Comparison of ENCODE assay signal across 8 cellular contexts in genomic region chr6:136609878-136610706, GRCh38. TPM values are rescaled to one million over a fixed set of nuclear protein-coding genes. Genes with fewer than 3 reads are reported as not detected.
DNase-seq lines count a peak whose midpoint lies in the region; ATAC-seq, FAIRE-seq and TF ChIP-seq lines count a peak whose summit lies in the region.

No MANE protein-coding gene starts in this region.

- ATAC-seq in K562: peak; percentile 93
- ATAC-seq in upper lobe of right lung: peak; percentile 96
- no peak for ATAC-seq in HG03457 (IDR thresholded peaks at IDR 0.05; ENCODE audit: unreplicated experiment)
- ATAC-seq in GM19395 (IDR thresholded peaks at IDR 0.05; ENCODE audit: unreplicated experiment): no peak

- H3K4me3 ChIP-seq in K562: no peak overlapping the region
- no peak overlapping the region for H3K4me3 ChIP-seq in kidney epithelial cell (ENCODE audit: low read depth, low read length)
- no peak overlapping the region for H3K4me3 ChIP-seq in upper lobe of right lung

- POLR2A ChIA-PET in K562 (lab: Yijun Ruan, JAX): interaction anchor here (0.6 to 1.2 kb wide), 3 partner anchors 8 to 259 kb away, joined by 3 to 4 read pairs (median 3); no protein-coding TSS in a partner anchor

- peak; percentile 82 for TF ChIP-seq EP300 in K562 (IDR thresholded peaks at IDR 0.05; ENCODE audit: low read length)

- CTCF ChIA-PET in K562 (lab: Yijun Ruan, JAX; ENCODE audit: low intra/inter-chr PET ratio): interaction anchor here (0.6 to 1.4 kb wide), 3 partner anchors 179 to 1041 kb away, joined by 3 to 5 read pairs (median 5); partner anchors contain the start of gene MAP3K5

- no peaks in the 10 kb centered on the region for H4K20me1 ChIP-seq in K562 (replicated peaks; ENCODE audit: control insufficient read depth, insufficient read depth, low read length)

- H3K27ac ChIP-seq in K562 (ENCODE audit: extremely low read depth, low read depth, low read length): peak overlapping the region; percentile 65
- peak overlapping the region; percentile 61 for H3K27ac ChIP-seq in upper lobe of right lung

- no peaks in the 10 kb centered on the region for H3K9me3 ChIP-seq in K562 (replicated peaks; ENCODE audit: control insufficient read depth, insufficient read depth, low read depth, low read length)
- no peaks in the 10 kb centered on the region for H3K9me3 ChIP-seq in upper lobe of right lung

- intact Hi-C loops in K562 (cut with micrococcal nuclease): no loop called here
- intact Hi-C loops in upper lobe of right lung (cut with DNase I): no loop called here

- peak overlapping the region in 1 of 2 experiments; percentile 32; a peak in 2 of 4 replicates for H3K9ac ChIP-seq in K562 (ENCODE audit: insufficient read depth in 1 of 2, low read depth in 2 of 2, low read length in 2 of 2)

- no peak overlapping the region for H2AFZ ChIP-seq in K562 (ENCODE audit: low read depth, low read length)

- whole genome bisulfite sequencing in K562 (ENCODE audit: insufficient coverage, low coverage, missing lambda C conversion rate): 19% methylated on average over 3 of the region's 4 CpGs

- no TSS peak for BruUV-seq in K562 (replicated peaks; lab: Mats Ljungman, UMichigan)

- FAIRE-seq in K562 (lab: Jason Lieb, UNC): peak; percentile 93

- TF ChIP-seq CTCF in K562 (IDR thresholded peaks at IDR 0.05 in 2 of 3, conservative IDR thresholded peaks at IDR 0.05 in 1 of 3; ENCODE audit: insufficient read depth in 2 of 3, low read depth in 1 of 3, low read length in 3 of 3) (no peak), kidney epithelial cell (IDR thresholded peaks at IDR 0.05; ENCODE audit: insufficient read depth, low read length, poor library complexity, severe bottlenecking) (no peak), upper lobe of right lung (IDR thresholded peaks at IDR 0.05) (no peak)

- no peak for TF ChIP-seq POLR2A in K562 (conservative IDR thresholded peaks at IDR 0.05)

- H3K27me3 ChIP-seq in K562 (ENCODE audit: control insufficient read depth in 2 of 2, insufficient read depth in 2 of 2, low read length in 2 of 2) (no peaks in the 10 kb centered on the region), kidney epithelial cell (ENCODE audit: control insufficient read depth, insufficient read depth, low read length) (no peaks in the 10 kb centered on the region), upper lobe of right lung (no peaks in the 10 kb centered on the region)

- DNase-seq in NCI-H1417 (lab: John Stamatoyannopoulos, UW) (peak in 2 of 3 experiments; percentile 24 to 62), NCI-H1417 treated with DMSO at 0.1 percent for 48 hours (lab: John Stamatoyannopoulos, UW) (no peak), NCI-H2196 treated with DMSO at 0.1 percent for 48 hours (lab: John Stamatoyannopoulos, UW; ENCODE audit: unreplicated experiment) (peak; percentile 84), K562 (ENCODE audit: extremely low read depth in 1 of 4, low spot score in 3 of 4) (peak; percentile 44 to 86 (median 62)), kidney epithelial cell (ENCODE audit: low read depth) (peak; percentile 97), upper lobe of right lung (no peak)

- H3K9me1 ChIP-seq in K562 (ENCODE audit: control insufficient read depth, insufficient read depth, low read length): no peaks in the 10 kb centered on the region

- H3K4me1 ChIP-seq in K562 (replicated peaks in 1 of 2; ENCODE audit: control insufficient read depth in 2 of 2, insufficient read depth in 2 of 2, low read length in 2 of 2) (peaks cover 10 to 36% of the 10 kb centered on the region in 2 experiments), upper lobe of right lung (peaks cover 22% of the 10 kb centered on the region)

- in situ Hi-C loops in K562 (cut with MboI): no loop called here

- H3K36me3 ChIP-seq in K562 (ENCODE audit: control insufficient read depth, insufficient read depth, low read length) (peaks cover 16% of the 10 kb centered on the region; the same call in 2 of the 3 replicates), kidney epithelial cell (ENCODE audit: control insufficient read depth, insufficient read depth, low read length) (no peaks in the 10 kb centered on the region), upper lobe of right lung (peaks cover 19% of the 10 kb centered on the region)

- TF ChIP-seq RAD21 in K562 (CRISPR knock-in tag; conservative IDR thresholded peaks at IDR 0.05 in 1 of 2, IDR thresholded peaks at IDR 0.05 in 1 of 2): 0 out of 4 replicates have a peak, but pooled peaks of 1 of the 2 experiments have one; percentile 17

- H3K4me2 ChIP-seq in K562 (ENCODE audit: insufficient read depth, low read length): no peak overlapping the region

- no peaks in the 10 kb centered on the region for H3K79me2 ChIP-seq in K562 (ENCODE audit: control insufficient read depth, insufficient read depth, low read length)

TF ChIP-seq in K562, 482 proteins besides CTCF, POLR2A, EP300 and RAD21 (continues in another document):
- no peak for TF ChIP-seq ATF6 (CRISPR knock-in tag; IDR thresholded peaks at IDR 0.05)
- TF ChIP-seq ZNF766 (CRISPR knock-in tag; conservative IDR thresholded peaks at IDR 0.05): peak; percentile 73
- no peak for TF ChIP-seq NFIX (CRISPR knock-in tag; IDR thresholded peaks at IDR 0.05; ENCODE audit: low read depth)
- TF ChIP-seq ZFP91 (CRISPR knock-in tag; IDR thresholded peaks at IDR 0.05): no peak
- peak; percentile 97 for TF ChIP-seq DPF2 (IDR thresholded peaks at IDR 0.05)
- TF ChIP-seq NCOA4 (IDR thresholded peaks at IDR 0.05; ENCODE audit: partially characterized antibody): no peak

RNA-seq across cellular contexts. Expression of gene MAP7, which starts 59.9 kb away (rescaled TPM):
- 0.67 and 1.5 TPM in 2 replicates for total RNA-seq in K562 (2011; cell fraction: chromatin; rRNA removed; ENCODE audit: low replicate concordance)
- 0.50 and 0.53 TPM in 2 replicates for total RNA-seq in K562 (2011; cell fraction: nucleolus; rRNA removed)
- 0.88 and 0.99 TPM in 2 replicates for total RNA-seq in K562 (2011; cell fraction: nucleoplasm; rRNA removed)
- total RNA-seq in K562 (2014; rRNA removed) (6.6 and 7.5 TPM in 2 replicates), K562 (2014; rRNA removed; fragmentation: Illumina TruSeq; extraction: Trizol) (3.9 and 4.2 TPM in 2 replicates), K562 (2015; rRNA removed; fragmentation: Illumina TruSeq; extraction: Trizol) (7.6 and 7.7 TPM in 2 replicates), K562 (2021) (6.1 and 7.4 TPM in 2 replicates), kidney epithelial cell (16.0 and 17.6 TPM in 2 replicates), upper lobe of right lung (23.2 TPM)
- polyA plus RNA-seq in K562 (2011; rRNA removed) (1.0 and 1.3 TPM in 2 replicates), K562 (2014; fragmentation: Illumina TruSeq; extraction: Trizol) (6.7 and 6.9 TPM in 2 replicates), K562 (2014; fragmentation: Nextera tagmentation; extraction: Ambion mirVana) (1 to 10 TPM in 1 of 2 experiments, under 1 TPM in 1; 0.76 to 1.1 TPM), K562 (2014; rRNA removed) (3.9 and 4.4 TPM in 2 replicates)
- polyA plus RNA-seq in K562 (2011; cell fraction: cytosol; rRNA removed): 0.59 and 0.78 TPM in 2 replicates
- 0.93 and 1.6 TPM in 2 replicates for polyA plus RNA-seq in K562 (2011; cell fraction: nucleus; rRNA removed)
- polyA plus RNA-seq in K562 (2012): 9.3 and 9.7 TPM in 2 replicates
- polyA minus RNA-seq in K562 (2011; rRNA and poly(A)+ RNA removed): 0.78 and 1.2 TPM in 2 replicates
- polyA minus RNA-seq in K562 (2011; cell fraction: cytosol; rRNA and poly(A)+ RNA removed): 1.5 and 1.6 TPM in 2 replicates
- 0.67 TPM in 2 replicates for polyA minus RNA-seq in K562 (2011; cell fraction: nucleus; rRNA and poly(A)+ RNA removed)

Comparison
In these comparisons a context has a peak if more than half of its experiments do, and no peak if none do; other contexts are left out.
1. DNase-seq: peak in NCI-H1417 (2 of 3), NCI-H2196 treated with DMSO at 0.1 percent for 48 hours (single experiment), K562 (4 of 4) and kidney epithelial cell (single experiment); none in NCI-H1417 treated with DMSO at 0.1 percent for 48 hours (single experiment) and upper lobe of right lung (single experiment).
2. ATAC-seq: peak in K562 (single experiment) and upper lobe of right lung (single experiment); none in HG03457 (single experiment) and GM19395 (single experiment).